Comparison of ENCODE assay signal across 10 cellular contexts in genomic region chr7:69803699-69804516, GRCh38.
DNase-seq lines count a peak whose midpoint lies in the region; ATAC-seq, FAIRE-seq and TF ChIP-seq lines count a peak whose summit lies in the region.
"Had no signal": no experiment of that assay in that cellular context is flagged by ENCODE, and none has a peak within 500 bp of the region (broad histone marks: within the 10 kb centered on the region; RNA-seq: fewer than 3 reads in every experiment).

No MANE protein-coding gene starts in this region.

- peaks cover 3% of the 10 kb centered on the region for H3K4me1 Mint-ChIP-seq in CD14-positive monocyte
- H3K4me1 Mint-ChIP-seq in chondrocyte (ENCODE audit: low read depth): peaks cover 34% of the 10 kb centered on the region

- TF ChIP-seq RAD21 in HepG2 (CRISPR knock-in tag; IDR thresholded peaks at IDR 0.05): no peak

- in situ Hi-C loops in HepG2 (cut with HindIII; ENCODE audit: extremely low pct_ligation_motif_present, low pct_unique_long_range_greater_than_20kb): no loop called here

- H3K9ac ChIP-seq in BLaER1 (no peak overlapping the region), HepG2 (ENCODE audit: insufficient read depth, low read depth, low read length) (no peak overlapping the region)

- DNase-seq in midbrain (lab: John Stamatoyannopoulos, UW) (no peak), CD14-positive monocyte (ENCODE audit: low spot score) (no peak), chondrocyte (ENCODE audit: low spot score) (no peak), HepG2 (ENCODE audit: low spot score) (no peak)
- DNase-seq: activated B cell treated with CpG ODN at 0.5 μM for 24 hours had no signal

- intact Hi-C loops in CD14-positive monocyte (cut with micrococcal nuclease) (no loop called here), HepG2 (cut with micrococcal nuclease; ENCODE audit: unreplicated experiment) (loop anchor here (5.0 kb wide), 1 partner anchor 987 kb away; no protein-coding TSS in a partner anchor)

- CTCF ChIA-PET in HepG2 (lab: Yijun Ruan, JAX; ENCODE audit: low intra/inter-chr PET ratio, low total read pairs): no interaction called here

- H3K4me1 ChIP-seq in BLaER1 (peaks cover 59% of the 10 kb centered on the region), HepG2 (ENCODE audit: insufficient read depth, low read length) (no peaks in the 10 kb centered on the region)

- H2AFZ ChIP-seq in HepG2 (ENCODE audit: low read length): no peak overlapping the region

- no peaks in the 10 kb centered on the region for H3K27me3 ChIP-seq in BLaER1
- H3K27me3 ChIP-seq in HepG2 (ENCODE audit: control insufficient read depth in 1 of 2, insufficient read depth in 2 of 2, low read length in 2 of 2): no peaks in the 10 kb centered on the region

- no peak overlapping the region for H3K4me3 Mint-ChIP-seq in CD14-positive monocyte
- no peak overlapping the region for H3K4me3 Mint-ChIP-seq in chondrocyte (ENCODE audit: unreplicated experiment)
- H3K4me3 Mint-ChIP-seq: activated B cell treated with CpG ODN at 0.5 μM for 24 hours had no signal

- no TSS peak for BruUV-seq in HepG2 (replicated peaks; lab: Mats Ljungman, UMichigan)

- TF ChIP-seq EP300 in HepG2 (IDR thresholded peaks at IDR 0.05; ENCODE audit: low read depth in 2 of 2, low read length in 2 of 2) (no peak), HepG2 (CRISPR knock-in tag; IDR thresholded peaks at IDR 0.05; ENCODE audit: borderline replicate concordance) (no peak)

- H4K20me1 ChIP-seq in BLaER1 (peaks cover 92% of the 10 kb centered on the region), HepG2 (ENCODE audit: insufficient read depth, low read length) (no peaks in the 10 kb centered on the region)

- 0 out of 2 replicates have a peak overlapping the region, but pooled peaks have one; percentile 8 for H3K4me2 ChIP-seq in BLaER1
- no peak overlapping the region for H3K4me2 ChIP-seq in HepG2 (ENCODE audit: low read depth, low read length)

- H3K27me3 Mint-ChIP-seq in CD14-positive monocyte (ENCODE audit: low read depth in 3 of 3) (no peaks in the 10 kb centered on the region), chondrocyte (ENCODE audit: low read depth) (no peaks in the 10 kb centered on the region)
- H3K27me3 Mint-ChIP-seq: activated B cell treated with CpG ODN at 0.5 μM for 24 hours had no signal

- peaks cover 9% of the 10 kb centered on the region for H3K9me3 ChIP-seq in BLaER1
- H3K9me3 ChIP-seq in HepG2 (ENCODE audit: low read length): no peaks in the 10 kb centered on the region

- H3K27ac Mint-ChIP-seq in CD14-positive monocyte (no peak overlapping the region), chondrocyte (ENCODE audit: unreplicated experiment) (no peak overlapping the region)
- H3K27ac Mint-ChIP-seq: activated B cell treated with CpG ODN at 0.5 μM for 24 hours had no signal

- H3K27ac ChIP-seq in BLaER1 (no peak overlapping the region), HepG2 (ENCODE audit: extremely low read length, insufficient read depth, low read length) (no peak overlapping the region)

- H3K9me3 Mint-ChIP-seq in CD14-positive monocyte (no peaks in the 10 kb centered on the region), chondrocyte (ENCODE audit: low read depth) (peaks cover 3% of the 10 kb centered on the region)
- H3K9me3 Mint-ChIP-seq: activated B cell treated with CpG ODN at 0.5 μM for 24 hours had no signal

- FAIRE-seq in HepG2 (lab: Jason Lieb, UNC): no peak

- TF ChIP-seq POLR2A in HepG2 (IDR thresholded peaks at IDR 0.05; ENCODE audit: insufficient read depth in 1 of 2, low read depth in 2 of 2, low read length in 2 of 2): no peak

- POLR2A ChIA-PET in HepG2 (lab: Yijun Ruan, JAX): no interaction called here

- TF ChIP-seq CTCF in CD14-positive monocyte (IDR thresholded peaks at IDR 0.05) (no peak), chondrocyte (IDR thresholded peaks at IDR 0.05) (no peak), HepG2 (CRISPR knock-in tag; IDR thresholded peaks at IDR 0.05) (no peak)

- H3K4me3 ChIP-seq in BLaER1: no peak overlapping the region
- H3K4me3 ChIP-seq in HepG2 (replicated peaks in 1 of 3; ENCODE audit: insufficient read depth in 1 of 3, low read depth in 2 of 3, low read length in 3 of 3): no peak overlapping the region

- ATAC-seq in GM19023 (IDR thresholded peaks at IDR 0.05; ENCODE audit: unreplicated experiment) (peak; percentile 85), HG02610 (IDR thresholded peaks at IDR 0.05; ENCODE audit: unreplicated experiment) (peak; percentile 84), HG03460 (IDR thresholded peaks at IDR 0.05; ENCODE audit: unreplicated experiment) (peak; percentile 92), HepG2 (no peak)
- ATAC-seq: esophagus mucosa had no signal

- no peaks in the 10 kb centered on the region for H3K79me2 ChIP-seq in HepG2 (ENCODE audit: insufficient read depth, low read length)

- H3K36me3 Mint-ChIP-seq in CD14-positive monocyte: no peaks in the 10 kb centered on the region
- H3K36me3 Mint-ChIP-seq in chondrocyte (ENCODE audit: low read depth): no peaks in the 10 kb centered on the region

- 23% methylated on average over 4 of the region's 5 CpGs for WGBS in HepG2 (ENCODE audit: low lambda C conversion rate)

- peaks cover 20% of the 10 kb centered on the region for H3K36me3 ChIP-seq in BLaER1
- H3K36me3 ChIP-seq in HepG2 (replicated peaks in 1 of 2; ENCODE audit: control insufficient read depth in 1 of 2, insufficient read depth in 2 of 2, low read length in 2 of 2): no peaks in the 10 kb centered on the region

TF ChIP-seq in HepG2, 621 proteins besides CTCF, POLR2A, EP300 and RAD21 (continues in another document):
- no peak for TF ChIP-seq TEAD3 (CRISPR knock-in tag; optimal IDR thresholded peaks at IDR 0.05; ENCODE audit: borderline replicate concordance)
- no peak for TF ChIP-seq HNF1A (IDR thresholded peaks at IDR 0.05; ENCODE audit: low read depth)
- no peak for TF ChIP-seq HNF1A (CRISPR knock-in tag; IDR thresholded peaks at IDR 0.05; ENCODE audit: borderline replicate concordance)
- TF ChIP-seq KDM5B (CRISPR knock-in tag; IDR thresholded peaks at IDR 0.05; ENCODE audit: borderline replicate concordance): no peak
- no peak for TF ChIP-seq DZIP1 (CRISPR knock-in tag; IDR thresholded peaks at IDR 0.05)
- no peak for TF ChIP-seq E2F2 (CRISPR knock-in tag; IDR thresholded peaks at IDR 0.05; ENCODE audit: borderline replicate concordance)
- TF ChIP-seq RFX3 (CRISPR knock-in tag; IDR thresholded peaks at IDR 0.05): no peak
- TF ChIP-seq SPEN (CRISPR knock-in tag; IDR thresholded peaks at IDR 0.05; ENCODE audit: low read depth): no peak
- no peak for TF ChIP-seq ONECUT2 (CRISPR knock-in tag; IDR thresholded peaks at IDR 0.05)
